8 cellular contexts compared by ENCODE assay signal in the genomic region with DNA sequence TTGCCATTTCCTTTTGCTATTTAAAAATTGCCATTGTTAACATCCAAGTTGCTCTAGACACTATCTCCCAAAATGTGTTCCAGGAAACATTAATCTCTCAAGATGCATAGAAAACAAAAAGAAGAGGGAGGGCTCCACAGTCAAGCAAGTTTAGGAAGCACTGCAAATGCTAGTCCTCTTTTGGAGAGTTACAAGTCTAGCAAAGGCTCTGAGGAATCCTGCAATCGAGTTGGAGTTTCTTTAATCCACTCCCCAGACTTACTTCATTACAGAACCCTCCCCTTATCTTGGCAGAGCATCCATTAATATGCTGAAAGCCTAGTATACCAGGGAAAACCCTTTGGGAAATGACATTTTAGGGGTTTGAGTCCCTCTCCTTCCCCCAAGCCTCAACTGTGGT.
"Had no signal": no experiment of that assay in that cellular context is flagged by ENCODE, and none has a peak within 500 bp of the region (broad histone marks: within the 10 kb centered on the region; RNA-seq: fewer than 3 reads in every experiment).

No MANE protein-coding gene starts in this region.

- FAIRE-seq: HepG2 had no signal

- DNase-seq: GM23248, GOT3, HFFc6, KBM-7 had no signal

- H3K9me3 Mint-ChIP-seq: HFFc6 had no signal

- H3K9ac ChIP-seq: GM23248 had no signal

- H2AFZ ChIP-seq: GM23248 had no signal

- H3K4me3 Mint-ChIP-seq: HFFc6 had no signal

- H3K4me1 ChIP-seq: HAP-1 had no signal

- H3K27ac Mint-ChIP-seq: HFFc6 had no signal

- H3K36me3 ChIP-seq: HAP-1 had no signal

- H3K9me3 ChIP-seq: HAP-1 had no signal

- H3K4me3 ChIP-seq: GM23248, HAP-1 had no signal

- H3K27ac ChIP-seq: GM23248, HL-60 had no signal

- ATAC-seq: HCT116, HepG2 had no signal
